9 cellular contexts compared by ENCODE assay signal in the genomic region with DNA sequence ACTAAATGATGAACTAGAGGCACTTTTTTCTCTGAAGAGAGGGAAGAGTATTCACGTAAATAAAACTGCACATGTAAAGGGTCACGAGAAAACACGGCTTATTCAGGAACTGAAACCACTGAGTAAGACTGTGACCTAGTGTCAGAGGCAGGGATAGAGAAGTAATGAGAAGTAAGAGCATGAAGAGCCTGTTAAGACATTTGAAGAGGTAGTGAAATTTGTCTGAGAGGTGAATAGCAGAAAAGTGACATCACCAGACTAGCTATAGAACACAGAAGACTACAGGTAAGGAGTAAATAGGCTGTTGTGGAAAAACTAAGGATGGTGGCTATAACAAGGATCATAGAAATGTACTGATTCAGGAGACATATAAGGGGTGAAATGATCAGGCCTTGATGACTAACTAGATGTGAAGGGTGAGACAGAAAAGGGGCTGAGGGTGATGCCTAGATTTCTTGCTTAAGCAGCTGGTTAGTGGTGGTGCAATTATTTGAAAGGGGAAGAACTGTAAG.
DNase-seq lines count a peak whose midpoint lies in the region; ATAC-seq and TF ChIP-seq lines count a peak whose summit lies in the region.
"Had no signal": no experiment of that assay in that cellular context is flagged by ENCODE, and none has a peak within 500 bp of the region (broad histone marks: within the 10 kb centered on the region; RNA-seq: fewer than 3 reads in every experiment).

No MANE protein-coding gene starts in this region.

- H3K4me3 Mint-ChIP-seq in endodermal cell: no peak overlapping the region

- H3K27ac ChIP-seq in endodermal cell (ENCODE audit: low read depth, low read length): no peak overlapping the region
- H3K27ac ChIP-seq: thyroid gland had no signal

- TF ChIP-seq CTCF in GM06990 (IDR thresholded peaks at IDR 0.05; ENCODE audit: insufficient read depth, low read length, poor library complexity, severe bottlenecking): no peak
- TF ChIP-seq CTCF in GM20000 (IDR thresholded peaks at IDR 0.05; ENCODE audit: extremely low read depth, missing control alignments): no peak
- TF ChIP-seq CTCF in endodermal cell (conservative IDR thresholded peaks at IDR 0.05): no peak

- peaks cover 40% of the 10 kb centered on the region for H3K36me3 Mint-ChIP-seq in endodermal cell (ENCODE audit: low read depth)

- 92 to 97% methylated on average over 3 of the region's 3 CpGs for WGBS in endodermal cell (ENCODE audit: insufficient coverage in 1 of 2, insufficient read length in 1 of 2), 2 experiments

- H3K9me3 ChIP-seq in endodermal cell (ENCODE audit: control insufficient read depth, low read length): peaks cover 26% of the 10 kb centered on the region
- H3K9me3 ChIP-seq: thyroid gland had no signal

- peak; percentile 98 for ATAC-seq in HG03469 (IDR thresholded peaks at IDR 0.05; ENCODE audit: unreplicated experiment)

- no peaks in the 10 kb centered on the region for H3K4me1 Mint-ChIP-seq in endodermal cell

- H3K27me3 Mint-ChIP-seq in endodermal cell (ENCODE audit: insufficient read depth): no peaks in the 10 kb centered on the region

- no peak overlapping the region for H3K27ac Mint-ChIP-seq in endodermal cell

- peaks cover 5% of the 10 kb centered on the region for H3K9me3 Mint-ChIP-seq in endodermal cell

- H3K4me3 ChIP-seq in GM06990 (replicated peaks; ENCODE audit: low read depth, low read length) (no peak overlapping the region), endodermal cell (ENCODE audit: low read length) (no peak overlapping the region)
- H3K4me3 ChIP-seq: thyroid gland had no signal

- DNase-seq in GM06990 (ENCODE audit: extremely low read depth, insufficient read length): peak; percentile 75
- peak; percentile 67 for DNase-seq in GM20000 (ENCODE audit: low spot score)
- DNase-seq in germinal center (ENCODE audit: low spot score): peak; percentile 69
- no peak for DNase-seq in stimulated activated naive CD4-positive, alpha-beta T cell treated with Interleukin-2 at 50 U/mL for 16 hours (lab: John Stamatoyannopoulos, UW)
- DNase-seq in retina: no peak
- DNase-seq in endodermal cell: no peak
- no peak for DNase-seq in NCI-H2196 treated with DMSO at 0.1 percent for 48 hours (lab: John Stamatoyannopoulos, UW; ENCODE audit: unreplicated experiment)
- DNase-seq: thyroid gland had no signal

- no peaks in the 10 kb centered on the region for H3K4me1 ChIP-seq in endodermal cell (ENCODE audit: control insufficient read depth, insufficient read depth, low read length)
- H3K4me1 ChIP-seq: thyroid gland had no signal

- H3K27me3 ChIP-seq in GM06990 (replicated peaks; ENCODE audit: control insufficient read depth, insufficient read depth, low read length) (no peaks in the 10 kb centered on the region), endodermal cell (ENCODE audit: control insufficient read depth, insufficient read depth, low read length, poor library complexity, severe bottlenecking) (no peaks in the 10 kb centered on the region)
- H3K27me3 ChIP-seq: thyroid gland had no signal

- no peak overlapping the region for H3K9ac ChIP-seq in endodermal cell (ENCODE audit: extremely low read depth, low read length, poor library complexity, severe bottlenecking)

- H3K36me3 ChIP-seq in GM06990 (ENCODE audit: control insufficient read depth, insufficient read depth, low read length) (peaks cover 5% of the 10 kb centered on the region), endodermal cell (ENCODE audit: control insufficient read depth, insufficient read depth, low read length) (peaks cover 48% of the 10 kb centered on the region)

Comparison
In these comparisons a context has a peak if more than half of its experiments do, and no peak if none do; other contexts are left out.
1. DNase-seq: peak in GM06990 (single experiment), GM20000 (single experiment) and germinal center (single experiment); none in stimulated activated naive CD4-positive, alpha-beta T cell treated with Interleukin-2 at 50 U/mL for 16 hours (single experiment), retina (single experiment), endodermal cell (single experiment) and NCI-H2196 treated with DMSO at 0.1 percent for 48 hours (single experiment).